ENCODE assay signal across 1 cellular context in genomic region chr2:65021709-65022108, GRCh38.
TF ChIP-seq lines count a peak whose summit lies in the region.

No MANE protein-coding gene starts in this region.

TF ChIP-seq in GM12891, 5 proteins besides CTCF, POLR2A, EP300 and RAD21:
- TF ChIP-seq POLR2AphosphoS5 (IDR thresholded peaks at IDR 0.05; ENCODE audit: low read depth, low read length), result no peak
- no peak for TF ChIP-seq SPI1 (IDR thresholded peaks at IDR 0.05; ENCODE audit: low read depth, low read length)
- no peak for TF ChIP-seq PAX5 (IDR thresholded peaks at IDR 0.05; ENCODE audit: insufficient read depth, low read length, severe bottlenecking)
